ENCODE assay signal across 7 cellular contexts in the genomic region with DNA sequence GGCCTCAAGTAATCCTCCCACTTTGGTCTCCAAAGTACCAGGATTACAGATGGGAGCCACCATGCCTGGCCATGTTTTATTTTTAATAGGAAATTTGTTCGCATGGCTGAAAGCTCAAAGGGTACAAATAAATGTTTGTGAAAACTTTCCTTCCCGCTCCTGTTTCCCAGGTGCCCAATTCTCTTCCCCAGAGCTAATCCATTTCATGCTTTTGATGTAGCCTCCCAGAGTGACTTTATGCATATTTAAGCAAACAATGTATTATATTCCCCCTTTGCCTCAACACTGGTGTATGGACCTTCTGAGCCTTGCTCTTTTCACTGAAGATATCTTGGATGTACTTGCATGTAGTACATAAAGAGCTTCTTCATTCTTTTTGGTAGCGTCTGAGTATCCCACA.
"Had no signal": no experiment of that assay in that cellular context is flagged by ENCODE, and none has a peak within 500 bp of the region (broad histone marks: within the 10 kb centered on the region; RNA-seq: fewer than 3 reads in every experiment).

No MANE protein-coding gene starts in this region.

- ATAC-seq: GM23338, K562 had no signal

- H3K4me3 Mint-ChIP-seq: GM23338, H9 had no signal

- H3K4me3 ChIP-seq: GM23338, K562 had no signal

- H3K4me2 ChIP-seq: GM23338, KMS-11 had no signal

- H3K9me3 Mint-ChIP-seq: GM23338, H9 had no signal

- H3K27ac Mint-ChIP-seq: GM23338, H9 had no signal

- H2AFZ ChIP-seq: GM23338 had no signal

- H3K9ac ChIP-seq: KMS-11 had no signal

- DNase-seq: H9, HCEC 1CT, IMR-90 had no signal

- H3K27ac ChIP-seq: HL-60, KMS-11 had no signal
